Comparison of ENCODE assay signal across 10 cellular contexts in genomic region chr17:75459590-75460267, GRCh38. TPM values are rescaled to one million over a fixed set of nuclear protein-coding genes. Genes with fewer than 3 reads are reported as not detected.
DNase-seq lines count a peak whose midpoint lies in the region; ATAC-seq and TF ChIP-seq lines count a peak whose summit lies in the region.
"Had no signal": no experiment of that assay in that cellular context is flagged by ENCODE, and none has a peak within 500 bp of the region (broad histone marks: within the 10 kb centered on the region; RNA-seq: fewer than 3 reads in every experiment).

No MANE protein-coding gene starts in this region.

- no peaks in the 10 kb centered on the region for H3K27me3 Mint-ChIP-seq in CD8-positive, alpha-beta memory T cell
- H3K27me3 Mint-ChIP-seq in naive thymus-derived CD4-positive, alpha-beta T cell, result no peaks in the 10 kb centered on the region
- no peaks in the 10 kb centered on the region for H3K27me3 Mint-ChIP-seq in activated CD4-positive, alpha-beta memory T cell treated with anti-CD3 and anti-CD28 coated beads for 36 hours
- no peaks in the 10 kb centered on the region for H3K27me3 Mint-ChIP-seq in activated CD8-positive, alpha-beta T cell treated with anti-CD3 and anti-CD28 coated beads for 36 hours
- H3K27me3 Mint-ChIP-seq: activated T-cell treated with anti-CD3 and anti-CD28 coated beads, Interleukin-2, amount 50 U/mL, for 24 hours had no signal

- TF ChIP-seq CTCF in activated CD8-positive, alpha-beta T cell treated with anti-CD3 and anti-CD28 coated beads for 36 hours (IDR thresholded peaks at IDR 0.05), result no peak

- CTCF ChIA-PET in CD8-positive, alpha-beta memory T cell (lab: Charles Lee), result interaction anchor here (1.3 kb wide), 1 partner anchor 12 kb away, joined by 3 read pairs; no protein-coding TSS in a partner anchor
- CTCF ChIA-PET in naive thymus-derived CD4-positive, alpha-beta T cell (lab: Charles Lee), result interaction anchor here (0.6 to 0.9 kb wide), 5 partner anchors 13 to 196 kb away, joined by 3 to 7 read pairs (median 4); no protein-coding TSS in a partner anchor
- CTCF ChIA-PET in activated CD4-positive, alpha-beta memory T cell treated with anti-CD3 and anti-CD28 coated beads for 36 hours (lab: Charles Lee), result interaction anchor here (0.7 kb wide), 1 partner anchor 289 kb away, joined by 3 read pairs; no protein-coding TSS in a partner anchor
- CTCF ChIA-PET in activated CD8-positive, alpha-beta T cell treated with anti-CD3 and anti-CD28 coated beads for 36 hours (lab: Charles Lee), result no interaction called here

- no peaks in the 10 kb centered on the region for H3K27me3 ChIP-seq in CD8-positive, alpha-beta memory T cell (ENCODE audit: insufficient read depth, low read length, poor library complexity, severe bottlenecking)
- H3K27me3 ChIP-seq in naive thymus-derived CD4-positive, alpha-beta T cell (ENCODE audit: control insufficient read depth in 2 of 2, insufficient read depth in 2 of 2, low read length in 2 of 2), result no peaks in the 10 kb centered on the region

- peaks cover 22% of the 10 kb centered on the region for H3K4me1 ChIP-seq in CD8-positive, alpha-beta memory T cell (ENCODE audit: insufficient read depth, low read length)
- peaks cover 10% of the 10 kb centered on the region in 2 donors for H3K4me1 ChIP-seq in naive thymus-derived CD4-positive, alpha-beta T cell (ENCODE audit: control insufficient read depth in 2 of 2, insufficient read depth in 2 of 2, low read length in 2 of 2)

- H3K36me3 ChIP-seq in CD8-positive, alpha-beta memory T cell (ENCODE audit: insufficient read depth, low read length), result no peaks in the 10 kb centered on the region
- peaks cover 0 to 5% (median 0%) of the 10 kb centered on the region in 3 experiments for H3K36me3 ChIP-seq in naive thymus-derived CD4-positive, alpha-beta T cell (ENCODE audit: control insufficient read depth in 2 of 3, insufficient read depth in 3 of 3, low read length in 3 of 3)

- H3K9me3 ChIP-seq in CD8-positive, alpha-beta memory T cell (ENCODE audit: low read length), result no peaks in the 10 kb centered on the region
- no peaks in the 10 kb centered on the region for H3K9me3 ChIP-seq in naive thymus-derived CD4-positive, alpha-beta T cell (ENCODE audit: control insufficient read depth in 2 of 3, low read length in 3 of 3)

- peak overlapping the region in 3 of 8 donors; percentile 38 to 78 (median 47) for H3K27ac Mint-ChIP-seq in CD8-positive, alpha-beta memory T cell
- peak overlapping the region in 2 of 9 donors; percentile 11 to 18 for H3K27ac Mint-ChIP-seq in naive thymus-derived CD4-positive, alpha-beta T cell
- no peak overlapping the region for H3K27ac Mint-ChIP-seq in activated CD4-positive, alpha-beta memory T cell treated with anti-CD3 and anti-CD28 coated beads for 36 hours
- H3K27ac Mint-ChIP-seq in activated CD8-positive, alpha-beta T cell treated with anti-CD3 and anti-CD28 coated beads for 36 hours, result no peak overlapping the region

- POLR2A ChIA-PET in CD8-positive, alpha-beta memory T cell (lab: Charles Lee), result no interaction called here
- POLR2A ChIA-PET in naive thymus-derived CD4-positive, alpha-beta T cell (lab: Charles Lee), result interaction anchor here (1.4 kb wide), 1 partner anchor 38 kb away, joined by 3 read pairs; no protein-coding TSS in a partner anchor
- POLR2A ChIA-PET in activated CD4-positive, alpha-beta memory T cell treated with anti-CD3 and anti-CD28 coated beads for 36 hours (lab: Charles Lee), result no interaction called here
- POLR2A ChIA-PET in activated CD8-positive, alpha-beta T cell treated with anti-CD3 and anti-CD28 coated beads for 36 hours (lab: Charles Lee), result interaction anchor here (1.4 to 1.5 kb wide), 2 partner anchors 8 to 13 kb away, joined by 3 to 4 read pairs; no protein-coding TSS in a partner anchor

- H3K4me3 Mint-ChIP-seq in CD8-positive, alpha-beta memory T cell, result peak overlapping the region in 3 of 7 donors; percentile 1 to 71 (median 20)
- H3K4me3 Mint-ChIP-seq in naive thymus-derived CD4-positive, alpha-beta T cell, result peak overlapping the region in 1 of 10 donors; percentile 42
- H3K4me3 Mint-ChIP-seq in activated CD4-positive, alpha-beta memory T cell treated with anti-CD3 and anti-CD28 coated beads for 36 hours, result no peak overlapping the region
- H3K4me3 Mint-ChIP-seq in activated CD8-positive, alpha-beta T cell treated with anti-CD3 and anti-CD28 coated beads for 36 hours, result no peak overlapping the region
- H3K4me3 Mint-ChIP-seq: activated T-cell treated with anti-CD3 and anti-CD28 coated beads, Interleukin-2, amount 50 U/mL, for 24 hours had no signal

- no peak for DNase-seq in CD8-positive, alpha-beta memory T cell
- DNase-seq in MV-4-11 (lab: John Stamatoyannopoulos, UW) (peak; percentile 76), epidermal melanocyte (ENCODE audit: insufficient read length, low spot score) (no peak)
- no peak for DNase-seq in naive thymus-derived CD4-positive, alpha-beta T cell
- no peak for DNase-seq in activated CD4-positive, alpha-beta memory T cell treated with anti-CD3 and anti-CD28 coated beads for 36 hours
- DNase-seq in activated CD8-positive, alpha-beta T cell treated with anti-CD3 and anti-CD28 coated beads for 36 hours, result no peak
- DNase-seq: activated T-cell treated with anti-CD3 and anti-CD28 coated beads, Interleukin-2, amount 50 U/mL, for 24 hours; NCI-H345 had no signal

- H3K27ac ChIP-seq in CD8-positive, alpha-beta memory T cell (ENCODE audit: low read depth, low read length), result peak overlapping the region; percentile 1
- peak overlapping the region; percentile 75 for H3K27ac ChIP-seq in cingulate gyrus (ENCODE audit: low read depth, low read length)
- H3K27ac ChIP-seq in naive thymus-derived CD4-positive, alpha-beta T cell (ENCODE audit: low read depth, low read length), result no peak overlapping the region

- intact Hi-C loops in naive thymus-derived CD4-positive, alpha-beta T cell (cut with micrococcal nuclease), result no loop called here
- intact Hi-C loops in activated CD4-positive, alpha-beta memory T cell treated with anti-CD3 and anti-CD28 coated beads for 36 hours (cut with micrococcal nuclease), result no loop called here
- intact Hi-C loops in activated CD8-positive, alpha-beta T cell treated with anti-CD3 and anti-CD28 coated beads for 36 hours (cut with micrococcal nuclease), result no loop called here

- H3K4me1 Mint-ChIP-seq in CD8-positive, alpha-beta memory T cell, result peaks cover 34 to 63% (median 46%) of the 10 kb centered on the region in 3 donors
- peaks cover 23 to 54% (median 44%) of the 10 kb centered on the region in 7 donors for H3K4me1 Mint-ChIP-seq in naive thymus-derived CD4-positive, alpha-beta T cell
- H3K4me1 Mint-ChIP-seq in activated CD4-positive, alpha-beta memory T cell treated with anti-CD3 and anti-CD28 coated beads for 36 hours (ENCODE audit: low read depth), result peaks cover 25% of the 10 kb centered on the region
- peaks cover 23% of the 10 kb centered on the region for H3K4me1 Mint-ChIP-seq in activated CD8-positive, alpha-beta T cell treated with anti-CD3 and anti-CD28 coated beads for 36 hours (ENCODE audit: low read depth)

- H3K36me3 Mint-ChIP-seq in CD8-positive, alpha-beta memory T cell, result peaks cover 0 to 11% (median 1%) of the 10 kb centered on the region in 3 donors
- peaks cover 0 to 5% (median 3%) of the 10 kb centered on the region in 5 donors for H3K36me3 Mint-ChIP-seq in naive thymus-derived CD4-positive, alpha-beta T cell
- no peaks in the 10 kb centered on the region for H3K36me3 Mint-ChIP-seq in activated CD4-positive, alpha-beta memory T cell treated with anti-CD3 and anti-CD28 coated beads for 36 hours
- no peaks in the 10 kb centered on the region for H3K36me3 Mint-ChIP-seq in activated CD8-positive, alpha-beta T cell treated with anti-CD3 and anti-CD28 coated beads for 36 hours (ENCODE audit: low read depth)

- no peak overlapping the region for H3K4me3 ChIP-seq in CD8-positive, alpha-beta memory T cell (ENCODE audit: low read length)
- no peak overlapping the region for H3K4me3 ChIP-seq in naive thymus-derived CD4-positive, alpha-beta T cell (ENCODE audit: low read length)

- no peaks in the 10 kb centered on the region for H3K9me3 Mint-ChIP-seq in CD8-positive, alpha-beta memory T cell
- no peaks in the 10 kb centered on the region for H3K9me3 Mint-ChIP-seq in naive thymus-derived CD4-positive, alpha-beta T cell
- H3K9me3 Mint-ChIP-seq in activated CD4-positive, alpha-beta memory T cell treated with anti-CD3 and anti-CD28 coated beads for 36 hours, result no peaks in the 10 kb centered on the region
- H3K9me3 Mint-ChIP-seq in activated CD8-positive, alpha-beta T cell treated with anti-CD3 and anti-CD28 coated beads for 36 hours, result no peaks in the 10 kb centered on the region
- H3K9me3 Mint-ChIP-seq: activated T-cell treated with anti-CD3 and anti-CD28 coated beads, Interleukin-2, amount 50 U/mL, for 24 hours had no signal

- peak; percentile 40 for ATAC-seq in naive thymus-derived CD4-positive, alpha-beta T cell
- no peak for ATAC-seq in GM18873 (IDR thresholded peaks at IDR 0.05; ENCODE audit: low FRiP score, unreplicated experiment)
- no peak for ATAC-seq in activated CD8-positive, alpha-beta T cell treated with anti-CD3 and anti-CD28 coated beads for 36 hours

RNA-seq across cellular contexts. Expression of gene TMEM94, which starts 3.3 kb away (rescaled TPM):
- 10 to 100 TPM; 63.3 to 66.0 TPM for total RNA-seq in CD8-positive, alpha-beta memory T cell
- polyA plus RNA-seq in CD8-positive, alpha-beta memory T cell, result 18.8 TPM
- total RNA-seq in naive thymus-derived CD4-positive, alpha-beta T cell, result 10 to 100 TPM; 74.1 to 97.2 (median 81.9) TPM
- 10 to 100 TPM; 11.7 to 27.2 TPM for polyA plus RNA-seq in naive thymus-derived CD4-positive, alpha-beta T cell
- 10 to 100 TPM; 51.4 to 53.0 TPM for total RNA-seq in activated CD4-positive, alpha-beta memory T cell treated with anti-CD3 and anti-CD28 coated beads for 36 hours
- 10 to 100 TPM; 55.3 to 56.4 TPM for total RNA-seq in activated CD8-positive, alpha-beta T cell treated with anti-CD3 and anti-CD28 coated beads for 36 hours

RNA-seq across cellular contexts. Expression of gene GRB2, which starts 54.3 kb away (rescaled TPM):
- total RNA-seq in CD8-positive, alpha-beta memory T cell, result 100 to 1,000 TPM; 180 to 189 TPM
- polyA plus RNA-seq in CD8-positive, alpha-beta memory T cell, result 158 TPM
- 100 to 1,000 TPM; 112 to 167 (median 139) TPM for total RNA-seq in naive thymus-derived CD4-positive, alpha-beta T cell
- 100 to 1,000 TPM; 151 to 165 TPM for polyA plus RNA-seq in naive thymus-derived CD4-positive, alpha-beta T cell
- total RNA-seq in activated CD4-positive, alpha-beta memory T cell treated with anti-CD3 and anti-CD28 coated beads for 36 hours, result 100 to 1,000 TPM; 174 to 182 TPM
- 100 to 1,000 TPM; 167 to 179 TPM for total RNA-seq in activated CD8-positive, alpha-beta T cell treated with anti-CD3 and anti-CD28 coated beads for 36 hours

RNA-seq across cellular contexts. Expression of gene CASKIN2, which starts 55.6 kb away (rescaled TPM):
- total RNA-seq in CD8-positive, alpha-beta memory T cell, result 10 to 100 TPM in 1 of 2 experiments, 1 to 10 TPM in 1; 6.9 to 11.1 TPM
- polyA plus RNA-seq in CD8-positive, alpha-beta memory T cell, result 0.15 TPM
- 1 to 10 TPM in 2 of 5 experiments, under 1 TPM in 3; 0.22 to 1.2 (median 0.92) TPM for total RNA-seq in naive thymus-derived CD4-positive, alpha-beta T cell
- under 1 TPM in 1 of 2 donors, not detected in 1; 0.28 TPM for polyA plus RNA-seq in naive thymus-derived CD4-positive, alpha-beta T cell
- total RNA-seq in activated CD4-positive, alpha-beta memory T cell treated with anti-CD3 and anti-CD28 coated beads for 36 hours, result 1 to 10 TPM; 4.7 to 5.3 TPM
- 1 to 10 TPM; 2.2 to 2.5 TPM for total RNA-seq in activated CD8-positive, alpha-beta T cell treated with anti-CD3 and anti-CD28 coated beads for 36 hours

RNA-seq across cellular contexts. Expression of gene TSEN54, which starts 56.6 kb away (rescaled TPM):
- total RNA-seq in CD8-positive, alpha-beta memory T cell, result 10 to 100 TPM; 49.7 to 56.9 TPM
- 152 TPM for polyA plus RNA-seq in CD8-positive, alpha-beta memory T cell
- total RNA-seq in naive thymus-derived CD4-positive, alpha-beta T cell, result 10 to 100 TPM; 36.2 to 62.9 (median 56.0) TPM
- 10 to 100 TPM; 64.6 to 85.0 TPM for polyA plus RNA-seq in naive thymus-derived CD4-positive, alpha-beta T cell
- total RNA-seq in activated CD4-positive, alpha-beta memory T cell treated with anti-CD3 and anti-CD28 coated beads for 36 hours, result 10 to 100 TPM; 34.9 to 39.7 TPM
- total RNA-seq in activated CD8-positive, alpha-beta T cell treated with anti-CD3 and anti-CD28 coated beads for 36 hours, result 10 to 100 TPM; 38.8 to 45.4 TPM

Comparison
In these comparisons a context has a peak if more than half of its experiments do, and no peak if none do; other contexts are left out.
1. POLR2A ChIA-PET loops: an anchor here in naive thymus-derived CD4-positive, alpha-beta T cell (1.4 kb wide) and activated CD8-positive, alpha-beta T cell treated with anti-CD3 and anti-CD28 coated beads for 36 hours (1.4 to 1.5 kb wide); none called in CD8-positive, alpha-beta memory T cell and activated CD4-positive, alpha-beta memory T cell treated with anti-CD3 and anti-CD28 coated beads for 36 hours.